9 cellular contexts compared by ENCODE assay signal in the genomic region with DNA sequence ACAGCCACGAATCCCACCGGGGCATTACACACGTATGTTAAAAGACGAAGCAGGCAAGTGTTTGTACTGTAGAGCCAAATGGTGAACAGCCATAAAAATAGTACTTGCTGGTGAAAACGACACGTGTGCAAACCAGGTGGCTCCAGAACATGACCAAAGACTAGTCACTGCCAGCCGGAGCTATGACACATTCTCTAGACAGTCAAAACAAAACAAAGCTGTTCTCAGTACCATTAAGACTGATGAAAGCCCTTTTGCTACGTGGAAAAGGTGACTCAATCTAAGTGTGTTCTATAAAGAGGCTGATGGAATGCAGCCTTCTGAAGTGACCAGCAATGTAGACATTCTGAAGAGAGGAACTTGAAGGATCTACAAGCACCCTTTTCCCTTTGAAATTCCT.
DNase-seq lines count a peak whose midpoint lies in the region; ATAC-seq and TF ChIP-seq lines count a peak whose summit lies in the region.
"Had no signal": no experiment of that assay in that cellular context is flagged by ENCODE, and none has a peak within 500 bp of the region (broad histone marks: within the 10 kb centered on the region; RNA-seq: fewer than 3 reads in every experiment).

No MANE protein-coding gene starts in this region.

- H3K4me3 ChIP-seq in fibroblast of lung (replicated peaks in 1 of 4; ENCODE audit: control extremely low read depth in 1 of 4, insufficient read depth in 1 of 4, low read depth in 3 of 4, low read length in 4 of 4): no peak overlapping the region
- no peak overlapping the region for H3K4me3 ChIP-seq in CD8-positive, alpha-beta memory T cell (ENCODE audit: low read length)
- H3K4me3 ChIP-seq: prostate gland had no signal

- H3K79me2 ChIP-seq in fibroblast of lung (ENCODE audit: control insufficient read depth, insufficient read depth, low read length): no peaks in the 10 kb centered on the region

- POLR2A ChIA-PET in CD8-positive, alpha-beta memory T cell (lab: Charles Lee): no interaction called here
- POLR2A ChIA-PET in activated CD4-positive, alpha-beta memory T cell treated with anti-CD3 and anti-CD28 coated beads, Interleukin-2, amount 10 ng/mL, durations not matched to agents 7 days and 5 days (lab: Charles Lee): no interaction called here

- CTCF ChIA-PET in CD8-positive, alpha-beta memory T cell (lab: Charles Lee): no interaction called here
- CTCF ChIA-PET in activated CD4-positive, alpha-beta memory T cell treated with anti-CD3 and anti-CD28 coated beads, Interleukin-2, amount 10 ng/mL, durations not matched to agents 7 days and 5 days (lab: Charles Lee): no interaction called here

- H3K36me3 Mint-ChIP-seq in CD8-positive, alpha-beta memory T cell: no peaks in the 10 kb centered on the region
- H3K36me3 Mint-ChIP-seq in activated CD4-positive, alpha-beta memory T cell treated with anti-CD3 and anti-CD28 coated beads, Interleukin-2, amount 10 ng/mL, durations not matched to agents 7 days and 5 days (ENCODE audit: low read depth): no peaks in the 10 kb centered on the region
- no peaks in the 10 kb centered on the region for H3K36me3 Mint-ChIP-seq in osteocyte (ENCODE audit: unreplicated experiment)

- peaks cover 6 to 19% (median 12%) of the 10 kb centered on the region in 5 donors for H3K9me3 Mint-ChIP-seq in CD8-positive, alpha-beta memory T cell
- peaks cover 9% of the 10 kb centered on the region for H3K9me3 Mint-ChIP-seq in activated CD4-positive, alpha-beta memory T cell treated with anti-CD3 and anti-CD28 coated beads, Interleukin-2, amount 10 ng/mL, durations not matched to agents 7 days and 5 days
- H3K9me3 Mint-ChIP-seq in osteocyte (ENCODE audit: unreplicated experiment): no peaks in the 10 kb centered on the region

- H3K27me3 Mint-ChIP-seq in CD8-positive, alpha-beta memory T cell: no peaks in the 10 kb centered on the region
- no peaks in the 10 kb centered on the region for H3K27me3 Mint-ChIP-seq in activated CD4-positive, alpha-beta memory T cell treated with anti-CD3 and anti-CD28 coated beads, Interleukin-2, amount 10 ng/mL, durations not matched to agents 7 days and 5 days
- peaks cover 2% of the 10 kb centered on the region for H3K27me3 Mint-ChIP-seq in osteocyte (ENCODE audit: unreplicated experiment)

- no peaks in the 10 kb centered on the region for H3K36me3 ChIP-seq in fibroblast of lung (ENCODE audit: control insufficient read depth, insufficient read depth, low read length)
- no peaks in the 10 kb centered on the region for H3K36me3 ChIP-seq in CD8-positive, alpha-beta memory T cell (ENCODE audit: insufficient read depth, low read length)
- H3K36me3 ChIP-seq: prostate gland had no signal

- DNase-seq in Daoy (ENCODE audit: low read depth): peak; percentile 89
- DNase-seq in fibroblast of lung (ENCODE audit: low read depth in 2 of 2): peak; percentile 40 to 98
- DNase-seq in CD8-positive, alpha-beta memory T cell: no peak
- DNase-seq in activated CD4-positive, alpha-beta memory T cell treated with anti-CD3 and anti-CD28 coated beads, Interleukin-2, amount 10 ng/mL, durations not matched to agents 7 days and 5 days: no peak
- DNase-seq in osteocyte (ENCODE audit: extremely low spot score, unreplicated experiment): no peak
- DNase-seq in hippocampal formation (lab: John Stamatoyannopoulos, UW): no peak

- no peak for TF ChIP-seq CTCF in fibroblast of lung (conservative IDR thresholded peaks at IDR 0.05 in 1 of 2, IDR thresholded peaks at IDR 0.05 in 1 of 2; ENCODE audit: low read depth in 1 of 2, low read length in 2 of 2)
- TF ChIP-seq CTCF in osteocyte (IDR thresholded peaks at IDR 0.05): no peak

- no peaks in the 10 kb centered on the region for H3K4me1 ChIP-seq in fibroblast of lung (ENCODE audit: control insufficient read depth, extremely low read depth, insufficient read depth, low read length)
- no peaks in the 10 kb centered on the region for H3K4me1 ChIP-seq in CD8-positive, alpha-beta memory T cell (ENCODE audit: insufficient read depth, low read length)
- H3K4me1 ChIP-seq: prostate gland had no signal

- H3K27ac Mint-ChIP-seq in CD8-positive, alpha-beta memory T cell: no peak overlapping the region
- no peak overlapping the region for H3K27ac Mint-ChIP-seq in activated CD4-positive, alpha-beta memory T cell treated with anti-CD3 and anti-CD28 coated beads, Interleukin-2, amount 10 ng/mL, durations not matched to agents 7 days and 5 days
- no peak overlapping the region for H3K27ac Mint-ChIP-seq in osteocyte (ENCODE audit: unreplicated experiment)

- H3K9ac ChIP-seq in fibroblast of lung (ENCODE audit: insufficient read depth, low read length): no peak overlapping the region

- no peaks in the 10 kb centered on the region for H4K20me1 ChIP-seq in fibroblast of lung (ENCODE audit: control insufficient read depth, extremely low read depth, insufficient read depth, low read length)

- no peaks in the 10 kb centered on the region for H3K27me3 ChIP-seq in fibroblast of lung (ENCODE audit: control insufficient read depth, insufficient read depth, low read length)
- H3K27me3 ChIP-seq in CD8-positive, alpha-beta memory T cell (ENCODE audit: insufficient read depth, low read length, poor library complexity, severe bottlenecking): no peaks in the 10 kb centered on the region

- peak; percentile 89 for ATAC-seq in GM21390 (IDR thresholded peaks at IDR 0.05; ENCODE audit: unreplicated experiment)
- peak; percentile 83 for ATAC-seq in HG03558 (IDR thresholded peaks at IDR 0.05; ENCODE audit: extremely low read depth, unreplicated experiment)

- no peak overlapping the region for H3K4me2 ChIP-seq in fibroblast of lung (ENCODE audit: extremely low read depth, insufficient read depth, low read length)

- no peak overlapping the region for H2AFZ ChIP-seq in fibroblast of lung (ENCODE audit: low read length)

- H3K4me3 Mint-ChIP-seq in CD8-positive, alpha-beta memory T cell: no peak overlapping the region
- no peak overlapping the region for H3K4me3 Mint-ChIP-seq in activated CD4-positive, alpha-beta memory T cell treated with anti-CD3 and anti-CD28 coated beads, Interleukin-2, amount 10 ng/mL, durations not matched to agents 7 days and 5 days
- H3K4me3 Mint-ChIP-seq in osteocyte (ENCODE audit: unreplicated experiment): no peak overlapping the region

- no peaks in the 10 kb centered on the region for H3K9me3 ChIP-seq in fibroblast of lung (ENCODE audit: control insufficient read depth, insufficient read depth, low read depth, low read length)
- no peaks in the 10 kb centered on the region for H3K9me3 ChIP-seq in CD8-positive, alpha-beta memory T cell (ENCODE audit: low read length)
- H3K9me3 ChIP-seq: prostate gland had no signal

- H3K27ac ChIP-seq in fibroblast of lung (ENCODE audit: insufficient read depth, low read length): no peak overlapping the region
- no peak overlapping the region for H3K27ac ChIP-seq in CD8-positive, alpha-beta memory T cell (ENCODE audit: low read depth, low read length)
- H3K27ac ChIP-seq: prostate gland had no signal

- no peaks in the 10 kb centered on the region for H3K4me1 Mint-ChIP-seq in CD8-positive, alpha-beta memory T cell
- no peaks in the 10 kb centered on the region for H3K4me1 Mint-ChIP-seq in activated CD4-positive, alpha-beta memory T cell treated with anti-CD3 and anti-CD28 coated beads, Interleukin-2, amount 10 ng/mL, durations not matched to agents 7 days and 5 days
- H3K4me1 Mint-ChIP-seq in osteocyte (ENCODE audit: unreplicated experiment): no peaks in the 10 kb centered on the region

Comparison
In these comparisons a context has a peak if more than half of its experiments do, and no peak if none do; other contexts are left out.
1. DNase-seq: peak in Daoy (single experiment) and fibroblast of lung (2 of 2); none in CD8-positive, alpha-beta memory T cell (0 of 5), activated CD4-positive, alpha-beta memory T cell treated with anti-CD3 and anti-CD28 coated beads, Interleukin-2, amount 10 ng/mL, durations not matched to agents 7 days and 5 days (single experiment), osteocyte (single experiment) and hippocampal formation (0 of 2).